In genomic region chr2:64646007-64646880, GRCh38 we compare ENCODE assay signal across 8 cellular contexts. TPM values are rescaled to one million over a fixed set of nuclear protein-coding genes. Genes with fewer than 3 reads are reported as not detected.
A peak's percentile ranks its signal among the peaks of the same experiment; 100 is the strongest.
DNase-seq lines count a peak whose midpoint lies in the region; ATAC-seq and TF ChIP-seq lines count a peak whose summit lies in the region.

No MANE protein-coding gene starts in this region.

- H3K27me3 ChIP-seq in lower lobe of right lung (ENCODE audit: low read depth), result no peaks in the 10 kb centered on the region

- H3K4me3 ChIP-seq in lower lobe of right lung, result no peak overlapping the region

- no peak overlapping the region for H3K27ac Mint-ChIP-seq in chondrocyte (ENCODE audit: unreplicated experiment)

- intact Hi-C loops in lower lobe of right lung (cut with DNase I), result loop anchor here (10.0 kb wide), 1 partner anchor 219 kb away; no protein-coding TSS in a partner anchor

- peak overlapping the region; percentile 24 for H3K4me3 Mint-ChIP-seq in chondrocyte (ENCODE audit: unreplicated experiment)

- H3K27ac ChIP-seq in lower lobe of right lung, result peak overlapping the region; percentile 42

- peak; percentile 99 for TF ChIP-seq CTCF in chondrocyte (IDR thresholded peaks at IDR 0.05)
- TF ChIP-seq CTCF in lower lobe of right lung (IDR thresholded peaks at IDR 0.05), result peak; percentile 97

- no peaks in the 10 kb centered on the region for H3K9me3 Mint-ChIP-seq in chondrocyte (ENCODE audit: low read depth)

- no peaks in the 10 kb centered on the region for H3K9me3 ChIP-seq in lower lobe of right lung

- ATAC-seq in activated CD4-positive, CD25-positive, alpha-beta regulatory T cell treated with anti-CD3 and anti-CD28 coated beads, Interleukin-2, amount 50 U/mL, for 24 hours, result no peak
- peak; percentile 44 to 54 for ATAC-seq in lower lobe of right lung
- ATAC-seq in HG02870 (IDR thresholded peaks at IDR 0.05; ENCODE audit: unreplicated experiment), result no peak

- peaks cover 78% of the 10 kb centered on the region for H3K4me1 Mint-ChIP-seq in chondrocyte (ENCODE audit: low read depth)

- peak; percentile 69 to 87 (median 78) for DNase-seq in activated CD4-positive, CD25-positive, alpha-beta regulatory T cell (lab: John Stamatoyannopoulos, UW)
- DNase-seq in NCI-H460 (ENCODE audit: extremely low read depth, low read depth), result peak; percentile 80
- DNase-seq in activated CD4-positive, alpha-beta T cell treated with anti-CD3 and anti-CD28 coated beads for 4 hours, result peak; percentile 82 to 92
- DNase-seq in chondrocyte (ENCODE audit: low spot score), result no peak
- DNase-seq in lower lobe of right lung, result peak; percentile 89
- DNase-seq in stimulated activated CD4-positive, alpha-beta T cell treated with anti-CD3 and anti-CD28 coated beads, TNF-alpha, amount 100 ng/mL, for 4 hours (ENCODE audit: low read depth in 3 of 3), result peak; percentile 74 to 87 (median 82)

- no peaks in the 10 kb centered on the region for H3K27me3 Mint-ChIP-seq in chondrocyte (ENCODE audit: low read depth)

- peaks cover 74% of the 10 kb centered on the region for H3K4me1 ChIP-seq in lower lobe of right lung

- H3K36me3 Mint-ChIP-seq in chondrocyte (ENCODE audit: low read depth), result no peaks in the 10 kb centered on the region

- no peaks in the 10 kb centered on the region for H3K36me3 ChIP-seq in lower lobe of right lung

RNA-seq across cellular contexts. Expression of gene SERTAD2, which starts 7.5 kb away (rescaled TPM):
- 18.7 and 20.1 TPM in 2 replicates for total RNA-seq in NCI-H460 (2014; rRNA removed; shearing (Covaris generic))
- 5.6 and 7.4 TPM in 2 replicates for polyA plus RNA-seq in NCI-H460 (2014; cell fraction: nucleus; rRNA removed)
- 18.1 to 20.5 TPM (median 20.3 TPM) in 3 replicates for total RNA-seq in chondrocyte
- 20.1 TPM for total RNA-seq in lower lobe of right lung

Comparison
In these comparisons a context has a peak if more than half of its experiments do, and no peak if none do; other contexts are left out.
1. ATAC-seq: peak in lower lobe of right lung (2 of 2); none in activated CD4-positive, CD25-positive, alpha-beta regulatory T cell treated with anti-CD3 and anti-CD28 coated beads, Interleukin-2, amount 50 U/mL, for 24 hours (0 of 2) and HG02870 (single experiment).